11 cellular contexts compared by ENCODE assay signal in the genomic region with DNA sequence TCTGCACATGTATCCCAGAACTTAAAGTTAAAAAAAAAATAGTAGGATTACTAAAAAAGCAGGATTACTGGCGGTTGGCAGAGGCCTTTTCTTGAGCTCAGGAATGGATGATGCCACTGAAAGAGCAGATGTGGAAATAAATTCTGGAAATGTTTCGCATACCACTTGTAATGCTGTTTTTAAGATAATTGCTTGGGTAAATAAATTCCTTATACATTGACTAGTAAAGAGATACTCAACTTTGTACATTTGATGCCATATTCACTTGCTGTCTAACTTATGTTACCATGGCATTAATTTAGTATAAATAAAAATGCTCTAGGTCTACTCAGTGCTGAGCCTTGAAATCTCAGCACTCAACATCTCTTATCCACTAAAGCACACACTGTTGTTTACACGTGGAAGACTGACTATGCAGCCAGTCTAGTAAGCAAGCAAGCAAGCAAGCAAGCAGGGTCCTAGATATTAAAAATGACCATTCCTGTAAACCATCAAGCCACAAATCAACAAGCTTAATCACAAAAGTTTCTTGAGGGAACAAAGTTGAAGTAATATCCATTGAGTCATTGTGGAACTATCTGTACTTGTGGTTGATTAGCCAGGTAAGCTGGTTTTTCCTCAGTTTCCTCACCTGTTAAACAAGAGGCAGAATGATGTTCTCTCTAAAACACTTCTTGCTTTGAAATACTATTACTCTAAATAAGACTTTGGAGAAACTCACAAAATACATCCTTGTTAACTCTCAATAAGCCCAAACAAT. TPM values are rescaled to one million over a fixed set of nuclear protein-coding genes. Genes with fewer than 3 reads are reported as not detected.
DNase-seq lines count a peak whose midpoint lies in the region; ATAC-seq and TF ChIP-seq lines count a peak whose summit lies in the region.
"Had no signal": no experiment of that assay in that cellular context is flagged by ENCODE, and none has a peak within 500 bp of the region (broad histone marks: within the 10 kb centered on the region; RNA-seq: fewer than 3 reads in every experiment).

No MANE protein-coding gene starts in this region.

- H3F3A ChIP-seq in smooth muscle cell (ENCODE audit: low read depth), result peaks cover 8% of the 10 kb centered on the region

- no peaks in the 10 kb centered on the region for H3K9me3 Mint-ChIP-seq in activated naive CD8-positive, alpha-beta T cell (ENCODE audit: low read depth)
- H3K9me3 Mint-ChIP-seq in activated naive CD8-positive, alpha-beta T cell treated with anti-CD3 and anti-CD28 coated beads for 36 hours, result peaks cover 8% of the 10 kb centered on the region
- H3K9me3 Mint-ChIP-seq in WTC11 (peaks cover 6% of the 10 kb centered on the region; the same call in 1 of the 2 replicates), glutamatergic neuron (ENCODE audit: unreplicated experiment) (peaks cover 9% of the 10 kb centered on the region)

- H3K36me3 Mint-ChIP-seq in activated naive CD8-positive, alpha-beta T cell, result peaks cover 3% of the 10 kb centered on the region
- H3K36me3 Mint-ChIP-seq in activated naive CD8-positive, alpha-beta T cell treated with anti-CD3 and anti-CD28 coated beads for 36 hours, result peaks cover 6% of the 10 kb centered on the region
- peaks cover 6% of the 10 kb centered on the region; the same call in 1 of the 2 replicates for H3K36me3 Mint-ChIP-seq in WTC11
- H3K36me3 Mint-ChIP-seq in glutamatergic neuron (ENCODE audit: unreplicated experiment), result no peaks in the 10 kb centered on the region

- no peak for ATAC-seq in WTC11
- ATAC-seq in GM18907 (IDR thresholded peaks at IDR 0.05; ENCODE audit: unreplicated experiment), result no peak

- no peak for DNase-seq in activated naive CD8-positive, alpha-beta T cell treated with anti-CD3 and anti-CD28 coated beads for 36 hours
- DNase-seq in WTC11 (ENCODE audit: low spot score) (no peak), glutamatergic neuron (no peak), smooth muscle cell (lab: John Stamatoyannopoulos, UW; ENCODE audit: unreplicated experiment) (no peak), DMS 273 treated with DMSO at 0.1 percent for 48 hours (lab: John Stamatoyannopoulos, UW) (no peak), midbrain (lab: John Stamatoyannopoulos, UW) (no peak)
- DNase-seq: activated naive CD4-positive, alpha-beta T cell; effector memory CD4-positive, alpha-beta T cell; NCI-H2081 had no signal

- peaks cover 16% of the 10 kb centered on the region for H3K4me1 Mint-ChIP-seq in activated naive CD8-positive, alpha-beta T cell (ENCODE audit: low read depth)
- peaks cover 9% of the 10 kb centered on the region for H3K4me1 Mint-ChIP-seq in activated naive CD8-positive, alpha-beta T cell treated with anti-CD3 and anti-CD28 coated beads for 36 hours
- peaks cover 35% of the 10 kb centered on the region for H3K4me1 Mint-ChIP-seq in WTC11
- peaks cover 11% of the 10 kb centered on the region for H3K4me1 Mint-ChIP-seq in glutamatergic neuron (ENCODE audit: low read depth, unreplicated experiment)

- POLR2A ChIA-PET in WTC11 (lab: Charles Lee), result no interaction called here

- H3K4me3 Mint-ChIP-seq in activated naive CD8-positive, alpha-beta T cell, result peak overlapping the region; percentile 80
- H3K4me3 Mint-ChIP-seq in activated naive CD8-positive, alpha-beta T cell treated with anti-CD3 and anti-CD28 coated beads for 36 hours, result no peak overlapping the region
- H3K4me3 Mint-ChIP-seq in WTC11 (peak overlapping the region; percentile 81), glutamatergic neuron (ENCODE audit: unreplicated experiment) (peak overlapping the region; percentile 95)

- TF ChIP-seq CTCF in WTC11 (IDR thresholded peaks at IDR 0.05) (no peak), glutamatergic neuron (IDR thresholded peaks at IDR 0.05; ENCODE audit: partially characterized antibody, unreplicated experiment) (no peak), smooth muscle cell (IDR thresholded peaks at IDR 0.05; ENCODE audit: borderline replicate concordance, insufficient read depth, poor library complexity, severe bottlenecking) (no peak)

- 46% methylated on average over 3 of the region's 3 CpGs for WGBS in smooth muscle cell (ENCODE audit: low lambda C conversion rate)

- no peaks in the 10 kb centered on the region for H3K27me3 ChIP-seq in smooth muscle cell (ENCODE audit: low read depth)

- H3K4me2 ChIP-seq in smooth muscle cell, result peak overlapping the region; percentile 96

- H4K20me1 ChIP-seq in smooth muscle cell (ENCODE audit: low read depth), result peaks cover 27% of the 10 kb centered on the region

- H3K4me1 ChIP-seq in smooth muscle cell (ENCODE audit: low read depth), result peaks cover 30% of the 10 kb centered on the region

- peak overlapping the region; percentile 81 for H3K27ac ChIP-seq in smooth muscle cell (ENCODE audit: low read depth)

- H3K9me3 ChIP-seq in smooth muscle cell (replicated peaks; ENCODE audit: low read depth), result no peaks in the 10 kb centered on the region

- no peak overlapping the region for H3K9ac ChIP-seq in smooth muscle cell (ENCODE audit: low read depth)

- CTCF ChIA-PET in WTC11 (lab: Charles Lee), result no interaction called here

- no peaks in the 10 kb centered on the region for H3K36me3 ChIP-seq in smooth muscle cell (ENCODE audit: low read depth)

- H2AFZ ChIP-seq in smooth muscle cell (ENCODE audit: low read depth), result no peak overlapping the region

- H3K27ac Mint-ChIP-seq in activated naive CD8-positive, alpha-beta T cell, result no peak overlapping the region
- H3K27ac Mint-ChIP-seq in activated naive CD8-positive, alpha-beta T cell treated with anti-CD3 and anti-CD28 coated beads for 36 hours, result no peak overlapping the region
- H3K27ac Mint-ChIP-seq in WTC11 (no peak overlapping the region), glutamatergic neuron (ENCODE audit: unreplicated experiment) (no peak overlapping the region)

- H3K27me3 Mint-ChIP-seq in activated naive CD8-positive, alpha-beta T cell, result peaks cover 52% of the 10 kb centered on the region
- peaks cover 77% of the 10 kb centered on the region for H3K27me3 Mint-ChIP-seq in activated naive CD8-positive, alpha-beta T cell treated with anti-CD3 and anti-CD28 coated beads for 36 hours
- no peaks in the 10 kb centered on the region for H3K27me3 Mint-ChIP-seq in WTC11 (ENCODE audit: low read depth)
- H3K27me3 Mint-ChIP-seq in glutamatergic neuron (ENCODE audit: unreplicated experiment), result peaks cover 7% of the 10 kb centered on the region

- H3K4me3 ChIP-seq in smooth muscle cell, result peak overlapping the region; percentile 64

- peaks cover 22% of the 10 kb centered on the region for H3K79me2 ChIP-seq in smooth muscle cell (ENCODE audit: low read depth)

TF ChIP-seq in WTC11, 78 proteins besides CTCF, POLR2A, EP300 and RAD21 (continues in another document):
- TF ChIP-seq TCF7 (CRISPR knock-in tag; IDR thresholded peaks at IDR 0.05; ENCODE audit: low read depth), result no peak
- no peak for TF ChIP-seq PREB (CRISPR knock-in tag; IDR thresholded peaks at IDR 0.05; ENCODE audit: borderline replicate concordance)
- TF ChIP-seq, protein P1, sequence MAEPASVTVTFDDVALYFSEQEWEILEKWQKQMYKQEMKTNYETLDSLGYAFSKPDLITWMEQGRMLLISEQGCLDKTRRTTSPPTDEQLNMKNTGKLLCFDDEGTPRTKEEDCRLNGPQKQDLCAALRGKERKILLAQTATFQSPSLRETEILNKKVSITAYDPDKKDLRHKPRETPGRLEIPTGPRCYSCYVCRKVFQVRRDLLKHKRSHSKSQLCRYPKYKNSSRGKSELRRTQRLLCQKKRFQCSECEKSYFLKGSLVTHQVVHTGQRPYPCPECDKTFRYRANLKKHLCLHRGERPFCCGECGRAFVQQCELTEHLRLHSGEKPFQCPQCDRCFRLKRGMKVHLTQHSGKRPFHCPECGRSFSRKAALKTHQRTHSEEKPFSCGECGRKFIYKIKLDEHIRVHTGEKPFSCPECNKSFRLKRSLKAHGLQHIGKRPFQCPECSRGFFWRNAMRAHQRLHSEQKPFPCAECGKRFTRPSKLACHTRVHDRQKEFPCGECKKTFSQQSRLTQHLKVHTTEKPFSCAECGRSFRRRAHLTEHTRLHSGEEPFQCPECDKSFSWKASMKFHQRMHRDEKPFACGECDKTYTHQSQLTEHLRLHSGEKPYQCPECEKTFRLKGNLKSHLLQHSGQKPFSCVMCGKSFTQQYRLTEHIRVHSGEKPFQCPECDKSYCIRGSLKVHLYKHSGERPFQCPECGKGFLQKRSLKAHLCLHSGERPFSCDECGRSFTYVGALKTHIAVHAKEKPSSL (CRISPR knock-in tag; conservative IDR thresholded peaks at IDR 0.05), result no peak
- TF ChIP-seq NR1H2 (CRISPR knock-in tag; IDR thresholded peaks at IDR 0.05), result no peak
- TF ChIP-seq HMGA2 (CRISPR knock-in tag; IDR thresholded peaks at IDR 0.05), result no peak
- TF ChIP-seq USF2 (CRISPR knock-in tag; IDR thresholded peaks at IDR 0.05), result no peak
- TF ChIP-seq NFATC4 (CRISPR knock-in tag; IDR thresholded peaks at IDR 0.05), result no peak
- no peak for TF ChIP-seq MLX (CRISPR knock-in tag; IDR thresholded peaks at IDR 0.05)
- no peak for TF ChIP-seq KAT7 (CRISPR knock-in tag; IDR thresholded peaks at IDR 0.05; ENCODE audit: borderline replicate concordance)
- TF ChIP-seq ESRRA (CRISPR knock-in tag; IDR thresholded peaks at IDR 0.05; ENCODE audit: borderline replicate concordance), result no peak

RNA-seq across cellular contexts. Expression of gene RASAL2, which starts 1.7 kb away (rescaled TPM):
- total RNA-seq in activated naive CD8-positive, alpha-beta T cell treated with anti-CD3 and anti-CD28 coated beads for 36 hours, result not detected
- total RNA-seq in WTC11 (2021) (25.7 to 29.5 TPM (median 27.5 TPM) in 3 replicates), glutamatergic neuron (ENCODE audit: unreplicated experiment) (12.4 TPM), smooth muscle cell (17.6 and 18.6 TPM in 2 replicates)
- polyA plus RNA-seq in smooth muscle cell, result 4.3 and 8.3 TPM in 2 replicates

Comparison
In these comparisons a context has a peak if more than half of its experiments do, and no peak if none do; other contexts are left out.
1. RNA of gene RASAL2, which starts 1.7 kb away (total RNA-seq): 25.7 to 29.5 TPM in WTC11, 17.6 to 18.6 TPM in smooth muscle cell and 12.4 TPM in glutamatergic neuron (single experiment); not detected in activated naive CD8-positive, alpha-beta T cell treated with anti-CD3 and anti-CD28 coated beads for 36 hours; every median in the first group is over 10 times any median in the second.